Comparison of ENCODE assay signal across 11 cellular contexts in genomic region chr3:23859012-23859743, GRCh38. TPM values are rescaled to one million over a fixed set of nuclear protein-coding genes. Genes with fewer than 3 reads are reported as not detected.
DNase-seq lines count a peak whose midpoint lies in the region; ATAC-seq, FAIRE-seq and TF ChIP-seq lines count a peak whose summit lies in the region.
"Had no signal": no experiment of that assay in that cellular context is flagged by ENCODE, and none has a peak within 500 bp of the region (broad histone marks: within the 10 kb centered on the region; RNA-seq: fewer than 3 reads in every experiment).

No MANE protein-coding gene starts in this region.

- DNase-seq in Daoy (ENCODE audit: low read depth): peak; percentile 55
- peak; percentile 9 for DNase-seq in NCI-H2196 treated with DMSO at 0.1 percent for 48 hours (lab: John Stamatoyannopoulos, UW; ENCODE audit: unreplicated experiment)
- no peak for DNase-seq in esophagus muscularis mucosa (ENCODE audit: extremely low spot score)
- DNase-seq in pancreas: no peak
- no peak for DNase-seq in activated T-helper 2 cell treated with anti-CD3 and anti-CD28 coated beads, Interferon-gamma antibody, Interleukin-2, Interleukin-4, amounts not matched to agents 10 μg/mL and 5 μg/mL and 100 μg/mL, durations not matched to agents 14 hours and 24 hours and 36 hours (ENCODE audit: low spot score)
- DNase-seq in GF-D8 (lab: John Stamatoyannopoulos, UW): no peak
- DNase-seq: activated naive CD4-positive, alpha-beta T cell treated with anti-CD3 and anti-CD28 coated beads, Interleukin-2, amount 10 ng/mL, durations not matched to agents 7 days and 5 days; NCI-H1048; T-cell had no signal

- FAIRE-seq in pancreas (lab: Jason Lieb, UNC): no peak

- no peaks in the 10 kb centered on the region for H3K27me3 Mint-ChIP-seq in activated T-helper 2 cell treated with anti-CD3 and anti-CD28 coated beads, Interferon-gamma antibody, Interleukin-2, Interleukin-4, amounts not matched to agents 10 μg/mL and 5 μg/mL and 100 μg/mL, durations not matched to agents 14 hours and 24 hours and 36 hours (ENCODE audit: low read depth)
- H3K27me3 Mint-ChIP-seq: activated naive CD4-positive, alpha-beta T cell treated with anti-CD3 and anti-CD28 coated beads, Interleukin-2, amount 10 ng/mL, durations not matched to agents 7 days and 5 days; T-cell had no signal

- H3K4me3 ChIP-seq in esophagus muscularis mucosa (no peak overlapping the region), pancreas (no peak overlapping the region)

- no peak overlapping the region for H3K27ac Mint-ChIP-seq in activated T-helper 2 cell treated with anti-CD3 and anti-CD28 coated beads, Interferon-gamma antibody, Interleukin-2, Interleukin-4, amounts not matched to agents 10 μg/mL and 5 μg/mL and 100 μg/mL, durations not matched to agents 14 hours and 24 hours and 36 hours
- H3K27ac Mint-ChIP-seq: activated naive CD4-positive, alpha-beta T cell treated with anti-CD3 and anti-CD28 coated beads, Interleukin-2, amount 10 ng/mL, durations not matched to agents 7 days and 5 days had no signal

- H3K27me3 ChIP-seq in esophagus muscularis mucosa (no peaks in the 10 kb centered on the region), pancreas (no peaks in the 10 kb centered on the region)

- peak overlapping the region in 3 of 4 donors; percentile 9 to 39 (median 34) for H3K27ac ChIP-seq in esophagus muscularis mucosa (replicated peaks in 1 of 4)
- H3K27ac ChIP-seq in pancreas: no peak overlapping the region

- H3K4me3 Mint-ChIP-seq in activated T-helper 2 cell treated with anti-CD3 and anti-CD28 coated beads, Interferon-gamma antibody, Interleukin-2, Interleukin-4, amounts not matched to agents 10 μg/mL and 5 μg/mL and 100 μg/mL, durations not matched to agents 14 hours and 24 hours and 36 hours (ENCODE audit: low read depth): no peak overlapping the region
- H3K4me3 Mint-ChIP-seq: activated naive CD4-positive, alpha-beta T cell treated with anti-CD3 and anti-CD28 coated beads, Interleukin-2, amount 10 ng/mL, durations not matched to agents 7 days and 5 days had no signal

- TF ChIP-seq CTCF in esophagus muscularis mucosa (IDR thresholded peaks at IDR 0.05) (no peak), pancreas (IDR thresholded peaks at IDR 0.05) (no peak)

- TF ChIP-seq EP300 in esophagus muscularis mucosa (IDR thresholded peaks at IDR 0.05): no peak

- H3K36me3 ChIP-seq in esophagus muscularis mucosa (peaks cover 0 to 7% (median 0%) of the 10 kb centered on the region in 4 donors), pancreas (no peaks in the 10 kb centered on the region)

- peak; percentile 66 to 82 (median 71) for ATAC-seq in pancreas
- ATAC-seq in HG02970 (IDR thresholded peaks at IDR 0.05; ENCODE audit: low FRiP score, unreplicated experiment): no peak
- no peak for ATAC-seq in GM19452 (IDR thresholded peaks at IDR 0.05; ENCODE audit: unreplicated experiment)

- H3K4me1 ChIP-seq in esophagus muscularis mucosa: peaks cover 32 to 68% (median 47%) of the 10 kb centered on the region in 4 donors
- peaks cover 0 to 11% (median 10%) of the 10 kb centered on the region in 3 donors for H3K4me1 ChIP-seq in pancreas

- H3K9me3 Mint-ChIP-seq in activated T-helper 2 cell treated with anti-CD3 and anti-CD28 coated beads, Interferon-gamma antibody, Interleukin-2, Interleukin-4, amounts not matched to agents 10 μg/mL and 5 μg/mL and 100 μg/mL, durations not matched to agents 14 hours and 24 hours and 36 hours: no peaks in the 10 kb centered on the region
- H3K9me3 Mint-ChIP-seq: activated naive CD4-positive, alpha-beta T cell treated with anti-CD3 and anti-CD28 coated beads, Interleukin-2, amount 10 ng/mL, durations not matched to agents 7 days and 5 days; T-cell had no signal

- H3K4me1 Mint-ChIP-seq in activated T-helper 2 cell treated with anti-CD3 and anti-CD28 coated beads, Interferon-gamma antibody, Interleukin-2, Interleukin-4, amounts not matched to agents 10 μg/mL and 5 μg/mL and 100 μg/mL, durations not matched to agents 14 hours and 24 hours and 36 hours (ENCODE audit: low read depth): peaks cover 24% of the 10 kb centered on the region

- TF ChIP-seq POLR2A in esophagus muscularis mucosa (IDR thresholded peaks at IDR 0.05; ENCODE audit: low read depth): no peak

- H3K36me3 Mint-ChIP-seq in activated T-helper 2 cell treated with anti-CD3 and anti-CD28 coated beads, Interferon-gamma antibody, Interleukin-2, Interleukin-4, amounts not matched to agents 10 μg/mL and 5 μg/mL and 100 μg/mL, durations not matched to agents 14 hours and 24 hours and 36 hours (ENCODE audit: low read depth): peaks cover 3% of the 10 kb centered on the region

- H3K9me3 ChIP-seq in esophagus muscularis mucosa: no peaks in the 10 kb centered on the region
- no peaks in the 10 kb centered on the region for H3K9me3 ChIP-seq in pancreas

- WGBS in esophagus muscularis mucosa: 7% methylated on average over 1 of the region's 1 CpG
- WGBS in pancreas, 2 donors: 2 to 9% methylated on average over 1 of the region's 1 CpG

- intact Hi-C loops in esophagus muscularis mucosa (cut with DNase I) (no loop called here), pancreas (cut with DNase I) (no loop called here)
- intact Hi-C loops in activated T-helper 2 cell treated with anti-CD3 and anti-CD28 coated beads, Interferon-gamma antibody, Interleukin-2, Interleukin-4, amounts not matched to agents 10 μg/mL and 5 μg/mL and 100 μg/mL, durations not matched to agents 14 hours and 24 hours and 36 hours (cut with micrococcal nuclease): no loop called here

RNA-seq across cellular contexts. Expression of gene UBE2E1, which starts 53.4 kb away (rescaled TPM):
- total RNA-seq in Daoy (2014; rRNA removed; shearing (Covaris generic)): 65.8 and 80.3 TPM in 2 replicates
- 100 to 1,000 TPM in 3 of 4 donors, 10 to 100 TPM in 1; 82.4 to 126 (median 115) TPM for total RNA-seq in esophagus muscularis mucosa
- 10 to 100 TPM; 24.0 to 44.7 (median 28.7) TPM for total RNA-seq in pancreas
- 10 to 100 TPM; 20.9 to 32.0 TPM for polyA plus RNA-seq in pancreas
- 63.9 and 70.2 TPM in 2 replicates for total RNA-seq in activated T-helper 2 cell treated with anti-CD3 and anti-CD28 coated beads, Interferon-gamma antibody, Interleukin-2, Interleukin-4, amounts not matched to agents 10 μg/mL and 5 μg/mL and 100 μg/mL, durations not matched to agents 14 hours and 24 hours and 36 hours

RNA-seq across cellular contexts. Expression of gene NKIRAS1, which starts 57.6 kb away (rescaled TPM):
- total RNA-seq in Daoy (2014; rRNA removed; shearing (Covaris generic)): 13.8 and 24.5 TPM in 2 replicates
- 10 to 100 TPM; 23.4 to 29.4 (median 26.8) TPM for total RNA-seq in esophagus muscularis mucosa
- 1 to 10 TPM; 3.0 to 4.9 (median 3.8) TPM for total RNA-seq in pancreas
- polyA plus RNA-seq in pancreas: 1 to 10 TPM; 2.7 to 5.9 TPM
- 2.3 TPM in 2 replicates for total RNA-seq in activated T-helper 2 cell treated with anti-CD3 and anti-CD28 coated beads, Interferon-gamma antibody, Interleukin-2, Interleukin-4, amounts not matched to agents 10 μg/mL and 5 μg/mL and 100 μg/mL, durations not matched to agents 14 hours and 24 hours and 36 hours

RNA-seq across cellular contexts. Expression of gene RPL15, which starts 57.8 kb away (rescaled TPM):
- total RNA-seq in Daoy (2014; rRNA removed; shearing (Covaris generic)): 1,947 and 2,616 TPM in 2 replicates
- total RNA-seq in esophagus muscularis mucosa (1,000 to 10,000 TPM; 1,759 to 2,538 (median 2,309) TPM), pancreas (1,000 to 10,000 TPM in 4 of 6 donors, 100 to 1,000 TPM in 2; 676 to 1,455 (median 1,267) TPM)
- polyA plus RNA-seq in pancreas: 1,000 to 10,000 TPM; 1,720 to 1,897 TPM
- total RNA-seq in activated T-helper 2 cell treated with anti-CD3 and anti-CD28 coated beads, Interferon-gamma antibody, Interleukin-2, Interleukin-4, amounts not matched to agents 10 μg/mL and 5 μg/mL and 100 μg/mL, durations not matched to agents 14 hours and 24 hours and 36 hours: 1,859 and 1,865 TPM in 2 replicates

Comparison
In these comparisons a context has a peak if more than half of its experiments do, and no peak if none do; other contexts are left out.
1. DNase-seq: peak in Daoy (single experiment) and NCI-H2196 treated with DMSO at 0.1 percent for 48 hours (single experiment); none in esophagus muscularis mucosa (single experiment), pancreas (0 of 6), activated T-helper 2 cell treated with anti-CD3 and anti-CD28 coated beads, Interferon-gamma antibody, Interleukin-2, Interleukin-4, amounts not matched to agents 10 μg/mL and 5 μg/mL and 100 μg/mL, durations not matched to agents 14 hours and 24 hours and 36 hours (single experiment) and GF-D8 (single experiment).
2. H3K27ac ChIP-seq: peak in esophagus muscularis mucosa (3 of 4); none in pancreas (0 of 4).
3. ATAC-seq: peak in pancreas (4 of 4); none in HG02970 (single experiment) and GM19452 (single experiment).